In the genomic region with DNA sequence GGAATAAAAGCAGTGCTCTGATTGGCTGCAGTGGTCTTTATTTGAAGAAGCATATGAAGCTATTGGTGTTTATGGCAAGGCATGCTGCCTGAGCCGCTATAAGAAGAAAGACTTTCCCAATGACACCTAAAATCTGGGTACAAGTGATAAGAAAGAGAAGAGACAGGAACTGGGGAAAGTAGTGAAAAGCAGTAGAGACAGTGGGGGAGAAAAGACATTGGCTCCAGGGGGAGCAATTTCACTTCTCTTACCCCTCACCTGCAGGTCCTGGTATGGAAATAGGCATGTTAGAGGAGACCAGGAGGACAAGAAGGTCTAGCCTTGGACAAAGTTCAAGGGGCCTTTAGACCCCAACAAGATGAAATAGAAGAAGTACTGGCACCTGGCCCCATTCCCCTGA, we compare ENCODE assay signal across 13 cellular contexts. TPM values are rescaled to one million over a fixed set of nuclear protein-coding genes. Genes with fewer than 3 reads are reported as not detected.
DNase-seq lines count a peak whose midpoint lies in the region; ATAC-seq and TF ChIP-seq lines count a peak whose summit lies in the region.
"Had no signal": no experiment of that assay in that cellular context is flagged by ENCODE, and none has a peak within 500 bp of the region (broad histone marks: within the 10 kb centered on the region; RNA-seq: fewer than 3 reads in every experiment).

No MANE protein-coding gene starts in this region.

- no peaks in the 10 kb centered on the region for H3K4me1 ChIP-seq in RWPE2 (ENCODE audit: insufficient read depth, poor library complexity, severe bottlenecking)
- peaks cover 15% of the 10 kb centered on the region for H3K4me1 ChIP-seq in suprapubic skin
- H3K4me1 ChIP-seq: body of pancreas had no signal

- no peak overlapping the region for H3K4me3 ChIP-seq in RWPE2 (ENCODE audit: severe bottlenecking)
- no peak overlapping the region for H3K4me3 ChIP-seq in suprapubic skin
- H3K4me3 ChIP-seq: body of pancreas had no signal

- H3K36me3 ChIP-seq in RWPE2 (ENCODE audit: low read depth), result no peaks in the 10 kb centered on the region
- no peaks in the 10 kb centered on the region for H3K36me3 ChIP-seq in suprapubic skin

- ATAC-seq in GM18867 (IDR thresholded peaks at IDR 0.05; ENCODE audit: unreplicated experiment), result peak; percentile 47
- ATAC-seq in RWPE2 (ENCODE audit: low read depth), result no peak
- ATAC-seq in sciatic nerve, result no peak
- ATAC-seq: body of pancreas, left lobe of liver had no signal

- TF ChIP-seq CTCF in RWPE2 (IDR thresholded peaks at IDR 0.05; ENCODE audit: poor library complexity, severe bottlenecking) (peak; percentile 12), suprapubic skin (IDR thresholded peaks at IDR 0.05) (no peak)

- TF ChIP-seq POLR2A in suprapubic skin (IDR thresholded peaks at IDR 0.05), result no peak

- H3K27me3 ChIP-seq in RWPE2 (ENCODE audit: insufficient read depth, poor library complexity, severe bottlenecking) (no peaks in the 10 kb centered on the region), suprapubic skin (no peaks in the 10 kb centered on the region)
- H3K27me3 ChIP-seq: body of pancreas had no signal

- TF ChIP-seq EP300 in suprapubic skin (IDR thresholded peaks at IDR 0.05), result no peak

- H3K9me3 ChIP-seq in RWPE2 (ENCODE audit: severe bottlenecking) (no peaks in the 10 kb centered on the region), suprapubic skin (no peaks in the 10 kb centered on the region)
- H3K9me3 ChIP-seq: body of pancreas had no signal

- WGBS in suprapubic skin, result 95% methylated on average over 1 of the region's 1 CpG

- H3K27ac ChIP-seq in RWPE2 (ENCODE audit: poor library complexity, severe bottlenecking) (no peak overlapping the region), suprapubic skin (no peak overlapping the region)
- H3K27ac ChIP-seq: body of pancreas had no signal

- intact Hi-C loops in sciatic nerve (cut with DNase I), result no loop called here

- peak; percentile 4 for DNase-seq in DMS53 treated with DMSO at 0.1 percent for 48 hours (lab: John Stamatoyannopoulos, UW; ENCODE audit: unreplicated experiment)
- DNase-seq in RWPE2 (ENCODE audit: low spot score), result no peak
- peak; percentile 15 for DNase-seq in iPS DF 19.7 (ENCODE audit: low read depth, low spot score)
- no peak for DNase-seq in sciatic nerve (ENCODE audit: low spot score)
- DNase-seq in SW480 (ENCODE audit: low spot score), result no peak
- DNase-seq in HCEC 1CT, result no peak
- DNase-seq in suprapubic skin (ENCODE audit: low spot score in 2 of 2), result no peak
- DNase-seq: activated CD4-positive, alpha-beta memory T cell treated with anti-CD3 and anti-CD28 coated beads, Interleukin-2, amount 10 ng/mL, durations not matched to agents 7 days and 5 days; body of pancreas; DMS79 treated with DMSO at 0.1 percent for 48 hours; SHP77 had no signal

RNA-seq across cellular contexts. Expression of a gene that starts 47.1 kb away (rescaled TPM):
- 6.7 TPM for total RNA-seq in sciatic nerve
- 1 to 10 TPM; 2.4 to 2.6 (median 2.5) TPM for total RNA-seq in suprapubic skin

Comparison
In these comparisons a context has a peak if more than half of its experiments do, and no peak if none do; other contexts are left out.
1. DNase-seq: peak in DMS53 treated with DMSO at 0.1 percent for 48 hours (single experiment) and iPS DF 19.7 (single experiment); none in RWPE2 (single experiment), sciatic nerve (single experiment), SW480 (single experiment), HCEC 1CT (single experiment) and suprapubic skin (0 of 2).